Comparison of ENCODE assay signal across 1 cellular context in genomic region chr6:129699661-129700060, GRCh38.
TF ChIP-seq lines count a peak whose summit lies in the region.

No MANE protein-coding gene starts in this region.

TF ChIP-seq in HepG2, 621 proteins besides CTCF, POLR2A, EP300 and RAD21 (continued from another document):
- TF ChIP-seq ZBTB39 (CRISPR knock-in tag; IDR thresholded peaks at IDR 0.05) (no peak), ZNF431 (CRISPR knock-in tag; IDR thresholded peaks at IDR 0.05; ENCODE audit: borderline replicate concordance, low read depth) (no peak), CBX5 (CRISPR knock-in tag; IDR thresholded peaks at IDR 0.05; ENCODE audit: borderline replicate concordance) (no peak), ZNF180 (CRISPR knock-in tag; IDR thresholded peaks at IDR 0.05; ENCODE audit: borderline replicate concordance, low read depth) (no peak), ZNF512 (CRISPR knock-in tag; IDR thresholded peaks at IDR 0.05) (no peak), ZZZ3 (CRISPR knock-in tag; IDR thresholded peaks at IDR 0.05; ENCODE audit: borderline replicate concordance) (no peak), ZNF7 (CRISPR knock-in tag; IDR thresholded peaks at IDR 0.05) (no peak), HCFC1 (IDR thresholded peaks at IDR 0.05; ENCODE audit: low read depth, low read length) (no peak)
TF ChIP-seq in HepG2: peak in this region for 0.
